In genomic region chr15:68676926-68677325, GRCh38 we compare ENCODE assay signal across 29 cellular contexts.
"Had no signal": no experiment of that assay in that cellular context is flagged by ENCODE, and none has a peak within 500 bp of the region (broad histone marks: within the 10 kb centered on the region; RNA-seq: fewer than 3 reads in every experiment).

No MANE protein-coding gene starts in this region.

- H3K27ac Mint-ChIP-seq: activated CD4-positive, alpha-beta T cell treated with anti-CD3 and anti-CD28 coated beads, Interleukin-2, amount 10 ng/mL, durations not matched to agents 7 days and 5 days; activated CD8-positive, alpha-beta T cell treated with anti-CD3 and anti-CD28 coated beads for 36 hours; activated naive CD8-positive, alpha-beta T cell; mesothelial cell of epicardium; T-helper 1 cell treated with Interleukin-12 subunit alpha and Interleukin-12 subunit beta and Interleukin-4 antibody, amounts not matched to agents 30 μg/mL and 1 μg/mL, for 36 hours had no signal

- H3K36me3 ChIP-seq: heart left ventricle, pancreas, prostate gland, transverse colon had no signal

- H3K4me3 ChIP-seq: heart left ventricle, pancreas, prostate gland, testis, transverse colon had no signal

- H3K9me3 ChIP-seq: heart left ventricle, pancreas, prostate gland, testis, transverse colon had no signal

- DNase-seq: activated CD4-positive, alpha-beta T cell treated with anti-CD3 and anti-CD28 coated beads for 1 hour; activated CD4-positive, alpha-beta T cell treated with anti-CD3 and anti-CD28 coated beads, Interleukin-2, amount 10 ng/mL, durations not matched to agents 7 days and 5 days; activated CD8-positive, alpha-beta T cell treated with anti-CD3 and anti-CD28 coated beads for 36 hours; activated effector memory CD4-positive, alpha-beta T cell treated with Interleukin-2 at 50 U/mL for 16 hours; activated naive CD4-positive, alpha-beta T cell treated with Interleukin-2 at 50 U/mL for 16 hours; activated T-cell treated with anti-CD3 and anti-CD28 coated beads, Interleukin-2, amount 50 U/mL, for 48 hours; anterior cingulate cortex; foreskin fibroblast; heart left ventricle; left cardiac atrium; mammary epithelial cell; naive B cell; nucleus accumbens; pancreas; retina; stimulated activated CD4-positive, alpha-beta T cell treated with anti-CD3 and anti-CD28 coated beads, Interleukin-15, amount 100 ng/mL, for 24 hours; stimulated activated CD4-positive, alpha-beta T cell treated with anti-CD3 and anti-CD28 coated beads, Interleukin-2, amount 100 ng/mL, for 24 hours; stimulated activated naive CD4-positive, alpha-beta T cell; SW 1271; T-helper 9 cell; testis; transverse colon had no signal

- H3K4me1 ChIP-seq: pancreas, prostate gland, testis, transverse colon had no signal

- H3K4me3 Mint-ChIP-seq: activated CD4-positive, alpha-beta T cell treated with anti-CD3 and anti-CD28 coated beads, Interleukin-2, amount 10 ng/mL, durations not matched to agents 7 days and 5 days; activated CD8-positive, alpha-beta T cell treated with anti-CD3 and anti-CD28 coated beads for 36 hours; activated naive CD8-positive, alpha-beta T cell; mesothelial cell of epicardium; naive B cell; neural crest cell; T-helper 1 cell treated with Interleukin-12 subunit alpha and Interleukin-12 subunit beta and Interleukin-4 antibody, amounts not matched to agents 30 μg/mL and 1 μg/mL, for 36 hours had no signal

- H3K27ac ChIP-seq: heart left ventricle, pancreas, prostate gland, testis, transverse colon, VCaP had no signal

- ATAC-seq: activated CD8-positive, alpha-beta T cell treated with anti-CD3 and anti-CD28 coated beads for 36 hours; esophagus mucosa; heart left ventricle; left cardiac atrium; pancreas had no signal

- H3K27me3 ChIP-seq: heart left ventricle, pancreas, testis had no signal

- H3K9me3 Mint-ChIP-seq: activated CD4-positive, alpha-beta T cell treated with anti-CD3 and anti-CD28 coated beads, Interleukin-2, amount 10 ng/mL, durations not matched to agents 7 days and 5 days; activated CD8-positive, alpha-beta T cell treated with anti-CD3 and anti-CD28 coated beads for 36 hours; mesothelial cell of epicardium; naive B cell; neural crest cell; T-helper 1 cell treated with Interleukin-12 subunit alpha and Interleukin-12 subunit beta and Interleukin-4 antibody, amounts not matched to agents 30 μg/mL and 1 μg/mL, for 36 hours had no signal

- H3K4me1 Mint-ChIP-seq: activated CD4-positive, alpha-beta T cell treated with anti-CD3 and anti-CD28 coated beads, Interleukin-2, amount 10 ng/mL, durations not matched to agents 7 days and 5 days had no signal

- H3K36me3 Mint-ChIP-seq: activated naive CD8-positive, alpha-beta T cell; mesothelial cell of epicardium; naive B cell had no signal
